ENCODE assay signal across 9 cellular contexts in genomic region chr10:34280599-34281374, GRCh38.
DNase-seq lines count a peak whose midpoint lies in the region; ATAC-seq, FAIRE-seq and TF ChIP-seq lines count a peak whose summit lies in the region.
"Had no signal": no experiment of that assay in that cellular context is flagged by ENCODE, and none has a peak within 500 bp of the region (broad histone marks: within the 10 kb centered on the region; RNA-seq: fewer than 3 reads in every experiment).

No MANE protein-coding gene starts in this region.

- DNase-seq in A172 (ENCODE audit: low spot score) (peak; percentile 96), HFFc6 (peak; percentile 93), MCF 10A (ENCODE audit: unreplicated experiment) (peak; percentile 99), HepG2 (ENCODE audit: low spot score) (peak; percentile 29), pons (ENCODE audit: low spot score) (no peak), HAP-1 (ENCODE audit: low spot score in 2 of 2) (no peak)
- no peak for DNase-seq in activated CD8-positive, alpha-beta memory T cell treated with anti-CD3 and anti-CD28 coated beads for 24 hours
- DNase-seq: posterior cingulate gyrus had no signal

- POLR2A ChIA-PET in MCF 10A (lab: Yijun Ruan, JAX) (interaction anchor here (0.8 to 1.4 kb wide), 6 partner anchors 8 to 946 kb away, joined by 3 to 6 read pairs (median 4); partner anchors contain the start of gene NRP1), HepG2 (lab: Yijun Ruan, JAX) (no interaction called here)

- FAIRE-seq in HepG2 (lab: Jason Lieb, UNC) = no peak

- peak overlapping the region; percentile 80 for H3K27ac Mint-ChIP-seq in HFFc6
- peak overlapping the region; percentile 98 for H3K27ac Mint-ChIP-seq in MCF 10A (ENCODE audit: low read depth, unreplicated experiment)

- H3K27ac ChIP-seq in HepG2 (ENCODE audit: extremely low read length, insufficient read depth, low read length) = no peak overlapping the region

- no peaks in the 10 kb centered on the region for H3K36me3 Mint-ChIP-seq in HFFc6 (ENCODE audit: low read depth)
- H3K36me3 Mint-ChIP-seq in MCF 10A (ENCODE audit: insufficient read depth, unreplicated experiment) = peaks cover 13% of the 10 kb centered on the region

- H2AFZ ChIP-seq in HepG2 (ENCODE audit: low read length) = no peak overlapping the region

- WGBS in HepG2 (ENCODE audit: low lambda C conversion rate) = 86% methylated on average over 11 of the region's 11 CpGs

- TF ChIP-seq EP300 in HepG2 (IDR thresholded peaks at IDR 0.05; ENCODE audit: low read depth in 2 of 2, low read length in 2 of 2) (no peak), HepG2 (CRISPR knock-in tag; IDR thresholded peaks at IDR 0.05; ENCODE audit: borderline replicate concordance) (no peak)

- H3K4me1 Mint-ChIP-seq in HFFc6 (ENCODE audit: low read depth) (peaks cover 27% of the 10 kb centered on the region), MCF 10A (ENCODE audit: insufficient read depth, unreplicated experiment) (peaks cover 27% of the 10 kb centered on the region)

- no peaks in the 10 kb centered on the region for H3K36me3 ChIP-seq in HepG2 (replicated peaks in 1 of 2; ENCODE audit: control insufficient read depth in 1 of 2, insufficient read depth in 2 of 2, low read length in 2 of 2)
- H3K36me3 ChIP-seq in HAP-1 (replicated peaks) = no peaks in the 10 kb centered on the region

- H3K4me3 ChIP-seq in HepG2 (replicated peaks in 1 of 3; ENCODE audit: insufficient read depth in 1 of 3, low read depth in 2 of 3, low read length in 3 of 3) (no peak overlapping the region), HAP-1 (no peak overlapping the region)

- CTCF ChIA-PET in MCF 10A (lab: Yijun Ruan, JAX) (interaction anchor here (0.7 to 0.9 kb wide), 2 partner anchors 17 to 246 kb away, joined by 3 to 4 read pairs; no protein-coding TSS in a partner anchor), HepG2 (lab: Yijun Ruan, JAX; ENCODE audit: low intra/inter-chr PET ratio, low total read pairs) (no interaction called here)

- peak; percentile 49 for TF ChIP-seq CTCF in HFFc6 (IDR thresholded peaks at IDR 0.05)
- peak; percentile 46 for TF ChIP-seq CTCF in MCF 10A (IDR thresholded peaks at IDR 0.05; ENCODE audit: unreplicated experiment)
- no peak for TF ChIP-seq CTCF in HepG2 (CRISPR knock-in tag; IDR thresholded peaks at IDR 0.05)

- H3K4me2 ChIP-seq in HepG2 (ENCODE audit: low read depth, low read length) = no peak overlapping the region

- H3K4me1 ChIP-seq in HepG2 (ENCODE audit: insufficient read depth, low read length) (no peaks in the 10 kb centered on the region), HAP-1 (peaks cover 6% of the 10 kb centered on the region)

- no peak for TF ChIP-seq POLR2A in HepG2 (IDR thresholded peaks at IDR 0.05; ENCODE audit: insufficient read depth in 1 of 2, low read depth in 2 of 2, low read length in 2 of 2)

- BruUV-seq in MCF 10A (replicated peaks; lab: Mats Ljungman, UMichigan) (no TSS peak), HepG2 (replicated peaks; lab: Mats Ljungman, UMichigan) (no TSS peak)

- H3K27me3 Mint-ChIP-seq in HFFc6 (ENCODE audit: insufficient read depth) (no peaks in the 10 kb centered on the region), MCF 10A (ENCODE audit: insufficient read depth, unreplicated experiment) (no peaks in the 10 kb centered on the region)

- H3K27me3 ChIP-seq in HepG2 (ENCODE audit: control insufficient read depth in 1 of 2, insufficient read depth in 2 of 2, low read length in 2 of 2) (no peaks in the 10 kb centered on the region), HAP-1 (ENCODE audit: low read depth) (no peaks in the 10 kb centered on the region)

- no peaks in the 10 kb centered on the region for H3K79me2 ChIP-seq in HepG2 (ENCODE audit: insufficient read depth, low read length)

- ATAC-seq in HepG2 = no peak; the same call in 2 of the 3 replicates
- no peak for ATAC-seq in HG02870 (IDR thresholded peaks at IDR 0.05; ENCODE audit: unreplicated experiment)

- in situ Hi-C loops in HepG2 (cut with HindIII; ENCODE audit: extremely low pct_ligation_motif_present, low pct_unique_long_range_greater_than_20kb) = no loop called here
- in situ Hi-C loops in HAP-1 (cut with MboI; ENCODE audit: low sequenced_read_pairs) = no loop called here

- H3K9me3 ChIP-seq in HepG2 (ENCODE audit: low read length) = no peaks in the 10 kb centered on the region
- H3K9me3 ChIP-seq in HAP-1 = no peaks in the 10 kb centered on the region

- intact Hi-C loops in MCF 10A (cut with micrococcal nuclease) = loop anchor here (1.0 to 10.0 kb wide), 2 partner anchors 214 to 946 kb away; partner anchors contain the start of gene NRP1
- intact Hi-C loops in HepG2 (cut with micrococcal nuclease; ENCODE audit: unreplicated experiment) = no loop called here

- H3K9me3 Mint-ChIP-seq in HFFc6 (no peaks in the 10 kb centered on the region), MCF 10A (ENCODE audit: unreplicated experiment) (no peaks in the 10 kb centered on the region)

- no peak overlapping the region for H3K9ac ChIP-seq in HepG2 (ENCODE audit: insufficient read depth, low read depth, low read length)

- TF ChIP-seq RAD21 in HepG2 (CRISPR knock-in tag; IDR thresholded peaks at IDR 0.05) = no peak

- H3K4me3 Mint-ChIP-seq in HFFc6 (peak overlapping the region; percentile 77), MCF 10A (ENCODE audit: unreplicated experiment) (peak overlapping the region; percentile 22)

- no peaks in the 10 kb centered on the region for H4K20me1 ChIP-seq in HepG2 (ENCODE audit: insufficient read depth, low read length)

TF ChIP-seq in HepG2, 621 proteins besides CTCF, POLR2A, EP300 and RAD21:
- no peak for TF ChIP-seq ZNF251 (CRISPR knock-in tag; IDR thresholded peaks at IDR 0.05)
- TF ChIP-seq TEAD3 (CRISPR knock-in tag; optimal IDR thresholded peaks at IDR 0.05; ENCODE audit: borderline replicate concordance) = peak; percentile 18
- TF ChIP-seq, protein P1, sequence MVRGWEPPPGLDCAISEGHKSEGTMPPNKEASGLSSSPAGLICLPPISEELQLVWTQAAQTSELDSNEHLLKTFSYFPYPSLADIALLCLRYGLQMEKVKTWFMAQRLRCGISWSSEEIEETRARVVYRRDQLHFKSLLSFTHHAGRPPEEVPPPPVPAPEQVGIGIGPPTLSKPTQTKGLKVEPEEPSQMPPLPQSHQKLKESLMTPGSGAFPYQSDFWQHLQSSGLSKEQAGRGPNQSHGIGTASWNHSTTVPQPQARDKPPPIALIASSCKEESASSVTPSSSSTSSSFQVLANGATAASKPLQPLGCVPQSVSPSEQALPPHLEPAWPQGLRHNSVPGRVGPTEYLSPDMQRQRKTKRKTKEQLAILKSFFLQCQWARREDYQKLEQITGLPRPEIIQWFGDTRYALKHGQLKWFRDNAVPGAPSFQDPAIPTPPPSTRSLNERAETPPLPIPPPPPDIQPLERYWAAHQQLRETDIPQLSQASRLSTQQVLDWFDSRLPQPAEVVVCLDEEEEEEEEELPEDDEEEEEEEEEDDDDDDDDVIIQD (CRISPR knock-in tag; IDR thresholded peaks at IDR 0.05; ENCODE audit: low read depth) = peak; percentile 25; the same call in 1 of the 2 replicates
- TF ChIP-seq ELF4 (CRISPR knock-in tag; IDR thresholded peaks at IDR 0.05; ENCODE audit: borderline replicate concordance) = no peak
- TF ChIP-seq FOSL2 (CRISPR knock-in tag; IDR thresholded peaks at IDR 0.05) = peak; percentile 17; the same call in 1 of the 2 replicates
- TF ChIP-seq, protein P2, sequence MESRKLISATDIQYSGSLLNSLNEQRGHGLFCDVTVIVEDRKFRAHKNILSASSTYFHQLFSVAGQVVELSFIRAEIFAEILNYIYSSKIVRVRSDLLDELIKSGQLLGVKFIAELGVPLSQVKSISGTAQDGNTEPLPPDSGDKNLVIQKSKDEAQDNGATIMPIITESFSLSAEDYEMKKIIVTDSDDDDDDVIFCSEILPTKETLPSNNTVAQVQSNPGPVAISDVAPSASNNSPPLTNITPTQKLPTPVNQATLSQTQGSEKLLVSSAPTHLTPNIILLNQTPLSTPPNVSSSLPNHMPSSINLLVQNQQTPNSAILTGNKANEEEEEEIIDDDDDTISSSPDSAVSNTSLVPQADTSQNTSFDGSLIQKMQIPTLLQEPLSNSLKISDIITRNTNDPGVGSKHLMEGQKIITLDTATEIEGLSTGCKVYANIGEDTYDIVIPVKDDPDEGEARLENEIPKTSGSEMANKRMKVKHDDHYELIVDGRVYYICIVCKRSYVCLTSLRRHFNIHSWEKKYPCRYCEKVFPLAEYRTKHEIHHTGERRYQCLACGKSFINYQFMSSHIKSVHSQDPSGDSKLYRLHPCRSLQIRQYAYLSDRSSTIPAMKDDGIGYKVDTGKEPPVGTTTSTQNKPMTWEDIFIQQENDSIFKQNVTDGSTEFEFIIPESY (CRISPR knock-in tag; IDR thresholded peaks at IDR 0.05) = 0 out of 2 replicates have a peak, but pooled peaks have one; percentile 49

Comparison
In these comparisons a context has a peak if more than half of its experiments do, and no peak if none do; other contexts are left out.
1. DNase-seq: peak in A172 (single experiment), HFFc6 (single experiment), MCF 10A (single experiment) and HepG2 (single experiment); none in pons (single experiment), HAP-1 (0 of 2) and activated CD8-positive, alpha-beta memory T cell treated with anti-CD3 and anti-CD28 coated beads for 24 hours (single experiment).